Comparison of ENCODE assay signal across 26 cellular contexts in genomic region chr3:21169858-21170257, GRCh38.
"Had no signal": no experiment of that assay in that cellular context is flagged by ENCODE, and none has a peak within 500 bp of the region (broad histone marks: within the 10 kb centered on the region; RNA-seq: fewer than 3 reads in every experiment).

No MANE protein-coding gene starts in this region.

- H3K36me3 Mint-ChIP-seq: naive B cell; neural progenitor cell; stimulated activated naive B cell treated with anti-CD40 and anti-IgM and Interleukin-4, amounts not matched to agents 10 μg/mL and 1 μg/mL and 100 μg/mL, for 72 hours had no signal

- DNase-seq: cortex of kidney; effector memory CD8-positive, alpha-beta T cell; erythroblast; esophagus squamous epithelium; foreskin melanocyte; glutamatergic neuron; kidney; mesenchymal stem cell; mucosa of descending colon; naive B cell; right lobe of liver; small intestine; stimulated activated CD4-positive, alpha-beta T cell treated with anti-CD3 and anti-CD28 coated beads, Interleukin-15, amount 100 ng/mL, for 24 hours; stimulated activated CD4-positive, alpha-beta T cell treated with anti-CD3 and anti-CD28 coated beads, Interleukin-2, amount 100 ng/mL, for 48 hours; stimulated activated naive B cell treated with anti-CD40 and anti-IgM and Interleukin-4, amounts not matched to agents 10 μg/mL and 1 μg/mL and 100 μg/mL, for 72 hours; transverse colon; upper lobe of right lung; uterus had no signal

- H3K9me3 Mint-ChIP-seq: neural progenitor cell had no signal

- H3K9me3 ChIP-seq: esophagus squamous epithelium, right lobe of liver, thoracic aorta, transverse colon, upper lobe of right lung, uterus had no signal

- H3K27ac Mint-ChIP-seq: effector memory CD8-positive, alpha-beta T cell; mesothelial cell of epicardium; natural killer cell treated with Interleukin-12 subunit alpha and Interleukin-12 subunit beta and Interleukin-15 and Interleukin-18, amount 100 ng/mL, for 72 hours; neural progenitor cell; progenitor cell of endocrine pancreas; stimulated activated naive B cell treated with anti-CD40 and anti-IgM and Interleukin-4, amounts not matched to agents 10 μg/mL and 1 μg/mL and 100 μg/mL, for 72 hours; stimulated activated naive CD8-positive, alpha-beta T cell treated with anti-CD3 and anti-CD28 coated beads, Interleukin-15, Interleukin-2, amounts not matched to agents 100 ng/mL and 50 ng/mL, for 24 hours had no signal

- H3K79me2 ChIP-seq: parathyroid adenoma had no signal

- H3K4me2 ChIP-seq: neural progenitor cell had no signal

- H3K27me3 ChIP-seq: esophagus squamous epithelium, neural progenitor cell, right lobe of liver, transverse colon, upper lobe of right lung, uterus had no signal

- H3K4me3 ChIP-seq: esophagus squamous epithelium, mucosa of descending colon, neural progenitor cell, right lobe of liver, thoracic aorta, transverse colon, upper lobe of right lung, uterus had no signal

- H3K4me1 Mint-ChIP-seq: mesothelial cell of epicardium; naive B cell; neural progenitor cell; stimulated activated naive B cell treated with anti-CD40 and anti-IgM and Interleukin-4, amounts not matched to agents 10 μg/mL and 1 μg/mL and 100 μg/mL, for 72 hours had no signal

- H3K36me3 ChIP-seq: esophagus squamous epithelium, neural progenitor cell, right lobe of liver, thoracic aorta, transverse colon, upper lobe of right lung, uterus had no signal

- H2AFZ ChIP-seq: neural progenitor cell, parathyroid adenoma had no signal

- H3K9ac ChIP-seq: neural progenitor cell, parathyroid adenoma had no signal

- H3K4me1 ChIP-seq: esophagus squamous epithelium, parathyroid adenoma, right lobe of liver, transverse colon, upper lobe of right lung, uterus had no signal

- H3K27ac ChIP-seq: esophagus squamous epithelium, neural progenitor cell, parathyroid adenoma, right lobe of liver, thoracic aorta, transverse colon, upper lobe of right lung, uterus had no signal

- ATAC-seq: effector memory CD8-positive, alpha-beta T cell; left lobe of liver; mucosa of descending colon; natural killer cell treated with Interleukin-12 subunit alpha and Interleukin-12 subunit beta and Interleukin-15 and Interleukin-18, amount 100 ng/mL, for 72 hours; right lobe of liver; stimulated activated naive B cell treated with anti-CD40 and anti-IgM and Interleukin-4, amounts not matched to agents 10 μg/mL and 1 μg/mL and 100 μg/mL, for 72 hours; upper lobe of right lung had no signal

- H3K27me3 Mint-ChIP-seq: effector memory CD8-positive, alpha-beta T cell; naive B cell; natural killer cell treated with Interleukin-12 subunit alpha and Interleukin-12 subunit beta and Interleukin-15 and Interleukin-18, amount 100 ng/mL, for 72 hours; progenitor cell of endocrine pancreas; stimulated activated naive B cell treated with anti-CD40 and anti-IgM and Interleukin-4, amounts not matched to agents 10 μg/mL and 1 μg/mL and 100 μg/mL, for 72 hours; stimulated activated naive CD8-positive, alpha-beta T cell treated with anti-CD3 and anti-CD28 coated beads, Interleukin-15, Interleukin-2, amounts not matched to agents 100 ng/mL and 50 ng/mL, for 24 hours had no signal

- H3K4me3 Mint-ChIP-seq: effector memory CD8-positive, alpha-beta T cell; mesothelial cell of epicardium; naive B cell; natural killer cell treated with Interleukin-12 subunit alpha and Interleukin-12 subunit beta and Interleukin-15 and Interleukin-18, amount 100 ng/mL, for 72 hours; neural progenitor cell; stimulated activated naive B cell treated with anti-CD40 and anti-IgM and Interleukin-4, amounts not matched to agents 10 μg/mL and 1 μg/mL and 100 μg/mL, for 72 hours; stimulated activated naive CD8-positive, alpha-beta T cell treated with anti-CD3 and anti-CD28 coated beads, Interleukin-15, Interleukin-2, amounts not matched to agents 100 ng/mL and 50 ng/mL, for 24 hours had no signal
